In genomic region chr14:54689928-54690327, GRCh38 we compare ENCODE assay signal across 18 cellular contexts.
DNase-seq lines count a peak whose midpoint lies in the region; ATAC-seq and TF ChIP-seq lines count a peak whose summit lies in the region.
"Had no signal": no experiment of that assay in that cellular context is flagged by ENCODE, and none has a peak within 500 bp of the region (broad histone marks: within the 10 kb centered on the region; RNA-seq: fewer than 3 reads in every experiment).

No MANE protein-coding gene starts in this region.

- H3K27ac Mint-ChIP-seq in activated CD8-positive, alpha-beta T cell treated with anti-CD3 and anti-CD28 coated beads for 36 hours: no peak overlapping the region
- no peak overlapping the region for H3K27ac Mint-ChIP-seq in activated CD8-positive, alpha-beta T cell treated with anti-CD3 and anti-CD28 coated beads, Interleukin-2, amount 10 ng/mL, durations not matched to agents 7 days and 5 days

- CTCF ChIA-PET in activated CD8-positive, alpha-beta T cell treated with anti-CD3 and anti-CD28 coated beads for 36 hours (lab: Charles Lee): interaction anchor here (0.8 to 2.6 kb wide), 5 partner anchors 18 to 127 kb away, joined by 3 to 22 read pairs (median 3); no protein-coding TSS in a partner anchor
- CTCF ChIA-PET in activated CD8-positive, alpha-beta T cell treated with anti-CD3 and anti-CD28 coated beads, Interleukin-2, amount 10 ng/mL, durations not matched to agents 7 days and 5 days (lab: Charles Lee): interaction anchor here (1.0 to 2.8 kb wide), 10 partner anchors 11 to 126 kb away, joined by 3 to 16 read pairs (median 8); no protein-coding TSS in a partner anchor

- H3K36me3 Mint-ChIP-seq in activated CD8-positive, alpha-beta T cell treated with anti-CD3 and anti-CD28 coated beads for 36 hours (ENCODE audit: low read depth): peaks cover 2% of the 10 kb centered on the region
- H3K36me3 Mint-ChIP-seq in activated CD8-positive, alpha-beta T cell treated with anti-CD3 and anti-CD28 coated beads, Interleukin-2, amount 10 ng/mL, durations not matched to agents 7 days and 5 days (ENCODE audit: low read depth): peaks cover 3% of the 10 kb centered on the region

- intact Hi-C loops in activated CD8-positive, alpha-beta T cell treated with anti-CD3 and anti-CD28 coated beads for 36 hours (cut with micrococcal nuclease): loop anchor here (5.0 kb wide), 1 partner anchor 118 kb away; no protein-coding TSS in a partner anchor
- intact Hi-C loops in Right ventricle myocardium inferior (cut with DNase I) (loop anchor here (5.0 kb wide), 2 partner anchors 37 to 38 kb away; no protein-coding TSS in a partner anchor), psoas muscle (cut with DNase I) (loop anchor here in 1 of 2 donors (2.0 to 5.0 kb wide), 2 partner anchors 82 to 123 kb away; partner anchors contain the start of gene SAMD4A)

- no peak overlapping the region for H3K4me3 Mint-ChIP-seq in activated CD8-positive, alpha-beta T cell treated with anti-CD3 and anti-CD28 coated beads for 36 hours
- no peak overlapping the region for H3K4me3 Mint-ChIP-seq in activated CD8-positive, alpha-beta T cell treated with anti-CD3 and anti-CD28 coated beads, Interleukin-2, amount 10 ng/mL, durations not matched to agents 7 days and 5 days

- TF ChIP-seq CTCF in activated CD8-positive, alpha-beta T cell treated with anti-CD3 and anti-CD28 coated beads for 36 hours (IDR thresholded peaks at IDR 0.05): no peak
- TF ChIP-seq CTCF in right atrium auricular region (IDR thresholded peaks at IDR 0.05) (no peak), psoas muscle (IDR thresholded peaks at IDR 0.05) (no peak), brain microvascular endothelial cell (IDR thresholded peaks at IDR 0.05; ENCODE audit: low read depth, low read length, missing control alignments) (no peak)

- H3K4me1 ChIP-seq in right atrium auricular region: peaks cover 0 to 59% of the 10 kb centered on the region in 2 donors
- H3K4me1 ChIP-seq in psoas muscle: peaks cover 68% of the 10 kb centered on the region
- H3K4me1 ChIP-seq in SJCRH30: no peaks in the 10 kb centered on the region

- peaks cover 36% of the 10 kb centered on the region for H3K27me3 Mint-ChIP-seq in activated CD8-positive, alpha-beta T cell treated with anti-CD3 and anti-CD28 coated beads for 36 hours
- peaks cover 43% of the 10 kb centered on the region for H3K27me3 Mint-ChIP-seq in activated CD8-positive, alpha-beta T cell treated with anti-CD3 and anti-CD28 coated beads, Interleukin-2, amount 10 ng/mL, durations not matched to agents 7 days and 5 days (ENCODE audit: low read depth)

- POLR2A ChIA-PET in activated CD8-positive, alpha-beta T cell treated with anti-CD3 and anti-CD28 coated beads for 36 hours (lab: Charles Lee): interaction anchor here (1.1 kb wide), 1 partner anchor 123 kb away, joined by 3 read pairs; the partner anchor contains the start of gene SAMD4A
- POLR2A ChIA-PET in activated CD8-positive, alpha-beta T cell treated with anti-CD3 and anti-CD28 coated beads, Interleukin-2, amount 10 ng/mL, durations not matched to agents 7 days and 5 days (lab: Charles Lee): interaction anchor here (0.6 kb wide), 1 partner anchor 44 kb away, joined by 3 read pairs; no protein-coding TSS in a partner anchor

- H3K9me3 ChIP-seq in right atrium auricular region (no peaks in the 10 kb centered on the region), psoas muscle (no peaks in the 10 kb centered on the region), SJCRH30 (replicated peaks) (no peaks in the 10 kb centered on the region)

- H3K4me1 Mint-ChIP-seq in activated CD8-positive, alpha-beta T cell treated with anti-CD3 and anti-CD28 coated beads for 36 hours (ENCODE audit: low read depth): peaks cover 29% of the 10 kb centered on the region
- peaks cover 40% of the 10 kb centered on the region for H3K4me1 Mint-ChIP-seq in activated CD8-positive, alpha-beta T cell treated with anti-CD3 and anti-CD28 coated beads, Interleukin-2, amount 10 ng/mL, durations not matched to agents 7 days and 5 days (ENCODE audit: low read depth)

- in situ Hi-C loops in brain microvascular endothelial cell (cut with HindIII; ENCODE audit: low pct_ligation_motif_present, low sequenced_read_pairs): no loop called here

- peak; percentile 50 for ATAC-seq in activated CD8-positive, alpha-beta T cell treated with anti-CD3 and anti-CD28 coated beads for 36 hours
- ATAC-seq in activated CD8-positive, alpha-beta T cell treated with anti-CD3 and anti-CD28 coated beads, Interleukin-2, amount 10 ng/mL, durations not matched to agents 7 days and 5 days: no peak
- ATAC-seq in Right ventricle myocardium inferior (no peak), psoas muscle (no peak)

- H3K27ac ChIP-seq in right atrium auricular region: peak overlapping the region; percentile 86 to 97
- H3K27ac ChIP-seq in psoas muscle: peak overlapping the region; percentile 88
- no peak overlapping the region for H3K27ac ChIP-seq in brain microvascular endothelial cell
- no peak overlapping the region for H3K27ac ChIP-seq in SJCRH30
- H3K27ac ChIP-seq: 22Rv1, C4-2B had no signal

- peak; percentile 45 for DNase-seq in activated CD8-positive, alpha-beta T cell treated with anti-CD3 and anti-CD28 coated beads for 36 hours
- no peak for DNase-seq in activated CD8-positive, alpha-beta T cell treated with anti-CD3 and anti-CD28 coated beads, Interleukin-2, amount 10 ng/mL, durations not matched to agents 7 days and 5 days
- DNase-seq in right atrium auricular region (ENCODE audit: low spot score) (peak; percentile 51), Right ventricle myocardium inferior (ENCODE audit: missing footprints) (no peak), psoas muscle (no peak), brain microvascular endothelial cell (no peak), SJCRH30 (no peak)
- no peak for DNase-seq in effector CD8-positive, alpha-beta T cell (lab: John Stamatoyannopoulos, UW)
- DNase-seq: AML-193, DMS79, KG1, NCI-H1417, NCI-H1930, NCI-H226, NCI-H524, NCI-H82 had no signal

- H3K9me3 Mint-ChIP-seq in activated CD8-positive, alpha-beta T cell treated with anti-CD3 and anti-CD28 coated beads for 36 hours: no peaks in the 10 kb centered on the region
- no peaks in the 10 kb centered on the region for H3K9me3 Mint-ChIP-seq in activated CD8-positive, alpha-beta T cell treated with anti-CD3 and anti-CD28 coated beads, Interleukin-2, amount 10 ng/mL, durations not matched to agents 7 days and 5 days (ENCODE audit: insufficient read depth)

- H3K4me3 ChIP-seq in right atrium auricular region: no peak overlapping the region
- no peak overlapping the region for H3K4me3 ChIP-seq in psoas muscle
- H3K4me3 ChIP-seq in brain microvascular endothelial cell (ENCODE audit: low read depth, low read length): no peak overlapping the region
- H3K4me3 ChIP-seq in SJCRH30: no peak overlapping the region

- H3K27me3 ChIP-seq in right atrium auricular region (no peaks in the 10 kb centered on the region), psoas muscle (ENCODE audit: insufficient read depth in 3 of 3, low read length in 2 of 3) (no peaks in the 10 kb centered on the region), brain microvascular endothelial cell (replicated peaks) (no peaks in the 10 kb centered on the region), SJCRH30 (no peaks in the 10 kb centered on the region)

- H3K36me3 ChIP-seq in right atrium auricular region: no peaks in the 10 kb centered on the region
- no peaks in the 10 kb centered on the region for H3K36me3 ChIP-seq in psoas muscle (ENCODE audit: insufficient read depth in 1 of 2, low read depth in 1 of 2)
- H3K36me3 ChIP-seq in brain microvascular endothelial cell (replicated peaks): no peaks in the 10 kb centered on the region
- H3K36me3 ChIP-seq in SJCRH30: no peaks in the 10 kb centered on the region

- WGBS in psoas muscle, 3 donors: 92 to 100% (median 100%) methylated on average over 1 of the region's 1 CpG

Comparison
In these comparisons a context has a peak if more than half of its experiments do, and no peak if none do; other contexts are left out.
1. DNase-seq: peak in activated CD8-positive, alpha-beta T cell treated with anti-CD3 and anti-CD28 coated beads for 36 hours (single experiment) and right atrium auricular region (single experiment); none in activated CD8-positive, alpha-beta T cell treated with anti-CD3 and anti-CD28 coated beads, Interleukin-2, amount 10 ng/mL, durations not matched to agents 7 days and 5 days (single experiment), Right ventricle myocardium inferior (single experiment), psoas muscle (0 of 2), brain microvascular endothelial cell (single experiment), effector CD8-positive, alpha-beta T cell (single experiment) and SJCRH30 (0 of 2).
2. H3K27ac ChIP-seq: peak in right atrium auricular region (2 of 2) and psoas muscle (single experiment); none in brain microvascular endothelial cell (single experiment) and SJCRH30 (single experiment).